In the genomic region with DNA sequence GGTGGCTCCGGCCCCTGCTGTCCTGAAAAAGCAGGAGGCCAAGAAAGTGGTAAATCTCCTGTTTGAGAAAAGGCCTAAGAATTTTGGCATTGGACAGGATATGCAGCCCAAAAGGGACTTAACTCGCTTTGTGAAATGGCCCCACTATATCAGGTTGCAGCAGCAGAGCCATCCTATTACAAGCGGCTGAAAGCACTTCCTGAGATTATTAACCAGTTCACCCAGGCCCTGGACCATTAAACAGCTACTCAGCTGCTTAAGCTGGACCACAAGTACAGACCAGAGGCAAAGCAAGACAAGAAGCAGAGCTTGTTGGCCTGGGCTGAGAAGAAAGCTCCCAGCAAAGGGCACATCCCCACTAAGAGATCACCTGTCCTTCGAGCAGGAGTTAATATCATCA, we compare ENCODE assay signal across 20 cellular contexts.
"Had no signal": no experiment of that assay in that cellular context is flagged by ENCODE, and none has a peak within 500 bp of the region (broad histone marks: within the 10 kb centered on the region; RNA-seq: fewer than 3 reads in every experiment).

No MANE protein-coding gene starts in this region.

- H3K36me3 ChIP-seq: esophagus muscularis mucosa, gastrocnemius medialis, neutrophil, tibial nerve, upper lobe of right lung, vagina had no signal

- H3K4me3 Mint-ChIP-seq: effector memory CD8-positive, alpha-beta T cell; naive B cell; nephron had no signal

- H3K4me1 ChIP-seq: psoas muscle, tibial nerve, upper lobe of right lung, vagina had no signal

- H3K9me3 Mint-ChIP-seq: effector memory CD8-positive, alpha-beta T cell; naive B cell; nephron had no signal

- H3K27me3 ChIP-seq: esophagus muscularis mucosa, gastrocnemius medialis, neutrophil, tibial nerve, upper lobe of right lung, vagina had no signal

- H3K27me3 Mint-ChIP-seq: effector memory CD8-positive, alpha-beta T cell; naive B cell had no signal

- DNase-seq: cortex of kidney; effector memory CD8-positive, alpha-beta T cell; gastrocnemius medialis; islet precursor cell; left ventricle myocardium superior; mesenchymal stem cell; midbrain; naive B cell; psoas muscle; stimulated activated CD4-positive, alpha-beta T cell treated with anti-CD3 and anti-CD28 coated beads, Interleukin-2, amount 100 ng/mL, for 48 hours; stimulated activated naive CD4-positive, alpha-beta T cell treated with Interleukin-2 at 50 U/mL for 16 hours; upper lobe of right lung had no signal

- ATAC-seq: effector memory CD8-positive, alpha-beta T cell; gastrocnemius medialis; left ventricle myocardium superior; upper lobe of right lung had no signal

- H3K4me2 ChIP-seq: smooth muscle cell had no signal

- H3K4me3 ChIP-seq: esophagus muscularis mucosa, gastrocnemius medialis, lung, psoas muscle, smooth muscle cell, tibial nerve, upper lobe of right lung, vagina had no signal

- H3K36me3 Mint-ChIP-seq: naive B cell had no signal

- H3K27ac Mint-ChIP-seq: effector memory CD8-positive, alpha-beta T cell; naive B cell had no signal

- H3K9me3 ChIP-seq: esophagus muscularis mucosa, gastrocnemius medialis, neutrophil, psoas muscle, tibial nerve, upper lobe of right lung, vagina had no signal

- H3K27ac ChIP-seq: epithelial cell of prostate, esophagus muscularis mucosa, gastrocnemius medialis, neutrophil, psoas muscle, tibial nerve, upper lobe of right lung, vagina had no signal
